In genomic region chr4:111639876-111640275, GRCh38 we compare ENCODE assay signal across 10 cellular contexts.
DNase-seq lines count a peak whose midpoint lies in the region; TF ChIP-seq lines count a peak whose summit lies in the region.
"Had no signal": no experiment of that assay in that cellular context is flagged by ENCODE, and none has a peak within 500 bp of the region (broad histone marks: within the 10 kb centered on the region; RNA-seq: fewer than 3 reads in every experiment).

No MANE protein-coding gene starts in this region.

- peaks cover 15% of the 10 kb centered on the region for H3F3A ChIP-seq in GM23248 (ENCODE audit: insufficient read depth)
- H3F3A ChIP-seq in smooth muscle cell (ENCODE audit: low read depth): peaks cover 6% of the 10 kb centered on the region

- H3K4me2 ChIP-seq in GM23248 (ENCODE audit: unreplicated experiment) (peak overlapping the region; percentile 74), smooth muscle cell (peak overlapping the region; percentile 81)

- peaks cover 31% of the 10 kb centered on the region for H3K4me1 ChIP-seq in GM23248 (ENCODE audit: insufficient read depth)
- H3K4me1 ChIP-seq in smooth muscle cell (ENCODE audit: low read depth): peaks cover 4% of the 10 kb centered on the region

- H2AFZ ChIP-seq in GM23248 (peak overlapping the region; percentile 87), smooth muscle cell (ENCODE audit: low read depth) (peak overlapping the region; percentile 56)

- H3K9ac ChIP-seq in GM23248: peak overlapping the region; percentile 55
- H3K9ac ChIP-seq in smooth muscle cell (ENCODE audit: low read depth): peak overlapping the region; percentile 32

- no peaks in the 10 kb centered on the region for H4K20me1 ChIP-seq in GM23248 (ENCODE audit: insufficient read depth)
- H4K20me1 ChIP-seq in smooth muscle cell (ENCODE audit: low read depth): no peaks in the 10 kb centered on the region

- peak overlapping the region; percentile 62 for H3K27ac ChIP-seq in GM23248
- no peak overlapping the region for H3K27ac ChIP-seq in RWPE1
- peak overlapping the region; percentile 91 for H3K27ac ChIP-seq in smooth muscle cell (ENCODE audit: low read depth)
- H3K27ac ChIP-seq in brain microvascular endothelial cell: no peak overlapping the region

- H3K36me3 ChIP-seq in GM23248 (ENCODE audit: low read depth): no peaks in the 10 kb centered on the region
- no peaks in the 10 kb centered on the region for H3K36me3 ChIP-seq in smooth muscle cell (ENCODE audit: low read depth)
- H3K36me3 ChIP-seq in brain microvascular endothelial cell (replicated peaks): no peaks in the 10 kb centered on the region

- WGBS in GM23248 (ENCODE audit: low coverage in 1 of 2, low lambda C conversion rate in 2 of 2, missing lambda C conversion rate in 2 of 2), 2 experiments: 1 to 2% methylated on average over 6 of the region's 6 CpGs
- 32% methylated on average over 6 of the region's 6 CpGs for WGBS in smooth muscle cell (ENCODE audit: low lambda C conversion rate)

- no peaks in the 10 kb centered on the region for H3K79me2 ChIP-seq in GM23248 (ENCODE audit: insufficient read depth)
- H3K79me2 ChIP-seq in smooth muscle cell (ENCODE audit: low read depth): no peaks in the 10 kb centered on the region

- peak overlapping the region; percentile 62 for H3K4me3 ChIP-seq in GM23248
- H3K4me3 ChIP-seq in fibroblast of villous mesenchyme (ENCODE audit: low read depth, low read length): no peak overlapping the region
- peak overlapping the region; percentile 25 for H3K4me3 ChIP-seq in smooth muscle cell
- H3K4me3 ChIP-seq in brain microvascular endothelial cell (ENCODE audit: low read depth, low read length): no peak overlapping the region

- in situ Hi-C loops in GM23248 (cut with MboI): loop anchor here (5.0 to 25.0 kb wide), 2 partner anchors 212 to 1628 kb away; no protein-coding TSS in a partner anchor
- in situ Hi-C loops in brain microvascular endothelial cell (cut with HindIII; ENCODE audit: low pct_ligation_motif_present, low sequenced_read_pairs): no loop called here

- H3K9me3 ChIP-seq in GM23248 (ENCODE audit: low read depth) (no peaks in the 10 kb centered on the region), smooth muscle cell (replicated peaks; ENCODE audit: low read depth) (no peaks in the 10 kb centered on the region)

- POLR2A ChIA-PET in RWPE1 (lab: Yijun Ruan, JAX; ENCODE audit: low non-redundant PET) (no interaction called here), GM10248 (lab: Yijun Ruan, JAX) (no interaction called here)

- TF ChIP-seq CTCF in RWPE1 (conservative IDR thresholded peaks at IDR 0.05; ENCODE audit: low read depth): no peak
- no peak for TF ChIP-seq CTCF in fibroblast of villous mesenchyme (IDR thresholded peaks at IDR 0.05; ENCODE audit: insufficient read depth, low read depth, low read length)
- TF ChIP-seq CTCF in smooth muscle cell (IDR thresholded peaks at IDR 0.05; ENCODE audit: borderline replicate concordance, insufficient read depth, poor library complexity, severe bottlenecking): no peak
- no peak for TF ChIP-seq CTCF in brain microvascular endothelial cell (IDR thresholded peaks at IDR 0.05; ENCODE audit: low read depth, low read length, missing control alignments)
- no peak for TF ChIP-seq CTCF in GM10248 (IDR thresholded peaks at IDR 0.05; ENCODE audit: control extremely low read depth, extremely low read depth, low read depth, missing control alignments)

- DNase-seq in GM23248 (peak; percentile 84), RWPE1 (ENCODE audit: low spot score) (peak; percentile 19), fibroblast of villous mesenchyme (ENCODE audit: low read depth) (peak; percentile 66), smooth muscle cell (lab: John Stamatoyannopoulos, UW; ENCODE audit: unreplicated experiment) (no peak), brain microvascular endothelial cell (no peak), GM10248 (ENCODE audit: extremely low spot score) (no peak), T-helper 9 cell (no peak)
- DNase-seq: activated naive CD4-positive, alpha-beta T cell treated with anti-CD3 and anti-CD28 coated beads, Interleukin-2, amount 10 ng/mL, durations not matched to agents 7 days and 5 days; erythroblast; nucleus accumbens had no signal

- no peaks in the 10 kb centered on the region for H3K9me2 ChIP-seq in GM23248 (ENCODE audit: insufficient read depth)

- CTCF ChIA-PET in RWPE1 (lab: Yijun Ruan, JAX) (interaction anchor here (0.7 kb wide), 1 partner anchor 1385 kb away, joined by 10 read pairs; no protein-coding TSS in a partner anchor), GM10248 (lab: Yijun Ruan, JAX) (no interaction called here)

- H3K27me3 ChIP-seq in GM23248 (replicated peaks; ENCODE audit: insufficient read depth) (no peaks in the 10 kb centered on the region), smooth muscle cell (ENCODE audit: low read depth) (no peaks in the 10 kb centered on the region), brain microvascular endothelial cell (replicated peaks) (no peaks in the 10 kb centered on the region)

Comparison
In these comparisons a context has a peak if more than half of its experiments do, and no peak if none do; other contexts are left out.
1. DNase-seq: peak in GM23248 (single experiment), RWPE1 (single experiment) and fibroblast of villous mesenchyme (single experiment); none in smooth muscle cell (single experiment), brain microvascular endothelial cell (single experiment), GM10248 (single experiment) and T-helper 9 cell (single experiment).
2. H3K27ac ChIP-seq: peak in GM23248 (single experiment) and smooth muscle cell (single experiment); none in RWPE1 (single experiment) and brain microvascular endothelial cell (single experiment).
3. H3K4me3 ChIP-seq: peak in GM23248 (single experiment) and smooth muscle cell (single experiment); none in fibroblast of villous mesenchyme (single experiment) and brain microvascular endothelial cell (single experiment).